Comparison of ENCODE assay signal across 10 cellular contexts in the genomic region with DNA sequence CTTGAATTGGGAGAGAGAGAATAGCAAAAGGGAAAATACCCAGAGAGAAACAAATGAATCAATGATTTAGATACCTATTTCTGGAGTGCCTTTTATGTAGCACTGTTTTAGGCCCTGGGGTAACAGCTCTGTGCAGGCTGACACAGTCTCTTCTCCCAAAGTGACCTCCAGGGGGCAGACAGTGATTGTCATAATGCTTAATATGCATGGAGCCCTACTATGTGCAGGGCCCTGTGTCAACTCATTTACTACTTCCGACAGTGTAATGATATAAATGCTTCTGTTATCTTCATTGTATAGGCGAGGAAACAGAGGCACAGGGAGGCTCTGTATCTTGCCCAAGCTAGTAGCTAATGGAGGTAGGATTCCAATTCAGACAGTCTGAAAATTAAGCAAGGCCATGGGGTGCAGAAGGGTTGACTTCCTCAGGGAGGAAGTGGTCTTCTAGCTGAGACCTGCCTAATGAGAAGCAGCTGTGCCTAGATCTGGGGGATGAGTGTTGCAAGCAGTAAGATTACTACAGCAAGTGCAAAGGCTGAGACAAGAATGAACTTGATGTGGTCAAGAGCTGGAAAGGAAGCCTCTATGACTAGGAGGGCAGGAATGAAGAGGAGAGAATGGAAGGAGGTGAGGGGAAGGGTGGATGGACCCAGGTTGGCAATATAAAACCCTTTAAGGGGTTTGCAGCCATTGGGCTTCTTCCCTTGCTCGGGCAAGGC. TPM values are rescaled to one million over a fixed set of nuclear protein-coding genes. Genes with fewer than 3 reads are reported as not detected.
DNase-seq lines count a peak whose midpoint lies in the region; ATAC-seq and TF ChIP-seq lines count a peak whose summit lies in the region.
"Had no signal": no experiment of that assay in that cellular context is flagged by ENCODE, and none has a peak within 500 bp of the region (broad histone marks: within the 10 kb centered on the region; RNA-seq: fewer than 3 reads in every experiment).

No MANE protein-coding gene starts in this region.

- H3K36me3 Mint-ChIP-seq in osteocyte (ENCODE audit: unreplicated experiment): no peaks in the 10 kb centered on the region

- intact Hi-C loops in colonic mucosa (cut with DNase I): loop anchor here (10.0 kb wide), 1 partner anchor 148 kb away; no protein-coding TSS in a partner anchor

- DNase-seq in NCI-H226 (peak; percentile 87), colonic mucosa (no peak), osteocyte (ENCODE audit: extremely low spot score, unreplicated experiment) (no peak), SHP77 treated with DMSO at 0.1 percent for 48 hours (lab: John Stamatoyannopoulos, UW) (no peak), middle frontal gyrus (ENCODE audit: extremely low spot score, low spot score) (no peak)
- DNase-seq: substantia nigra had no signal

- no peaks in the 10 kb centered on the region for H3K9me3 Mint-ChIP-seq in osteocyte (ENCODE audit: unreplicated experiment)
- H3K9me3 Mint-ChIP-seq: dendritic cell treated with granulocyte-macrophage colony-stimulating factor and Interleukin-4, amounts not matched to agents 40 ng/mL and 50 ng/mL, for 4 days had no signal

- no peaks in the 10 kb centered on the region for H3K4me1 ChIP-seq in colonic mucosa

- ATAC-seq in GM19395 (IDR thresholded peaks at IDR 0.05; ENCODE audit: unreplicated experiment) (no peak), HG03159 (IDR thresholded peaks at IDR 0.05; ENCODE audit: unreplicated experiment) (no peak)

- no peaks in the 10 kb centered on the region for H3K36me3 ChIP-seq in colonic mucosa

- H3K27me3 Mint-ChIP-seq in osteocyte (ENCODE audit: unreplicated experiment): peaks cover 4% of the 10 kb centered on the region

- no peak overlapping the region for H3K27ac Mint-ChIP-seq in osteocyte (ENCODE audit: unreplicated experiment)
- H3K27ac Mint-ChIP-seq: dendritic cell treated with granulocyte-macrophage colony-stimulating factor and Interleukin-4, amounts not matched to agents 40 ng/mL and 50 ng/mL, for 4 days had no signal

- no peak overlapping the region for H3K27ac ChIP-seq in colonic mucosa

- H3K9me3 ChIP-seq in colonic mucosa: no peaks in the 10 kb centered on the region

- H3K4me3 ChIP-seq in colonic mucosa: no peak overlapping the region

- H3K9ac ChIP-seq in colonic mucosa (ENCODE audit: low read depth in 2 of 2, low read length in 2 of 2): no peak overlapping the region

- H3K4me1 Mint-ChIP-seq in osteocyte (ENCODE audit: unreplicated experiment): peaks cover 7% of the 10 kb centered on the region

- H3K27me3 ChIP-seq in colonic mucosa: no peaks in the 10 kb centered on the region

- TF ChIP-seq CTCF in GM12873 (IDR thresholded peaks at IDR 0.05; ENCODE audit: insufficient read depth, low read depth, low read length, missing control alignments) (peak; percentile 51), colonic mucosa (IDR thresholded peaks at IDR 0.05) (peak; percentile 11), osteocyte (IDR thresholded peaks at IDR 0.05) (peak; percentile 37)

- no peak overlapping the region for H3K4me3 Mint-ChIP-seq in osteocyte (ENCODE audit: unreplicated experiment)
- H3K4me3 Mint-ChIP-seq: dendritic cell treated with granulocyte-macrophage colony-stimulating factor and Interleukin-4, amounts not matched to agents 40 ng/mL and 50 ng/mL, for 4 days had no signal

RNA-seq across cellular contexts. Expression of a gene that starts 16.2 kb away (rescaled TPM):
- total RNA-seq in colonic mucosa: 100 to 1,000 TPM; 203 to 212 TPM
- 4.2 and 4.5 TPM in 2 replicates for total RNA-seq in osteocyte

RNA-seq across cellular contexts. Expression of a gene that starts 23.9 kb away (rescaled TPM):
- 1 to 10 TPM; 2.8 to 4.7 TPM for total RNA-seq in colonic mucosa
- total RNA-seq in osteocyte: 27.1 and 30.0 TPM in 2 replicates

Comparison
In these comparisons a context has a peak if more than half of its experiments do, and no peak if none do; other contexts are left out.
1. RNA of a gene that starts 16.2 kb away (total RNA-seq): 203 to 212 TPM in colonic mucosa; 4.2 to 4.5 TPM in osteocyte; every median in the first group is over 10 times any median in the second.
2. Peak in every context shown above with its lines, with median percentiles within 50 percentile points of each other: CTCF ChIP-seq.